Comparison of ENCODE assay signal across 30 cellular contexts in the genomic region with DNA sequence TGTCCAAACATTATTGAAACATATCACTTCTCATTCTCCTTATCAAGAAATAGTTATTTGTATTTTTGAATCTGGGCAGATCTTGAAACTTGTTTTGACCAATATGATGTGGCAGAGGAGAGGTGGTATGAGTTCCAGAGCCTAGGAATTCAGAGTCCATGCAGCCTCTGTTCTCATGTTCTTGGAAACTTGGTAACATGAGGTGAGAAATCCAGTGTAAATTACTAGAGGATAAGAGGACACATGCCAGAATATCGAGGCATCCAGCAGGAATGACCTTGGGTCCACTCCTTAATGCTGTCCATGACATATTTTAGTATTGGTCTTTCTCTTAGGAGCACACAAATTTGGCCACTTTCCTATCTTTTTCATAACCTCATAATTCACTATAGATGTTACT.
"Had no signal": no experiment of that assay in that cellular context is flagged by ENCODE, and none has a peak within 500 bp of the region (broad histone marks: within the 10 kb centered on the region; RNA-seq: fewer than 3 reads in every experiment).

No MANE protein-coding gene starts in this region.

- H3K36me3 ChIP-seq: left lung, lower lobe of right lung, neural progenitor cell, neutrophil, stomach, thyroid gland, transverse colon, upper lobe of left lung, vagina had no signal

- H2AFZ ChIP-seq: neural progenitor cell, parathyroid adenoma had no signal

- H3K9me3 ChIP-seq: neutrophil, psoas muscle, testis, thyroid gland, transverse colon, vagina had no signal

- H3K27ac ChIP-seq: left lung, lower lobe of right lung, neural progenitor cell, neutrophil, parathyroid adenoma, psoas muscle, skin epidermis, stomach, testis, thyroid gland, transverse colon, upper lobe of left lung, vagina had no signal

- H3K4me2 ChIP-seq: neural progenitor cell had no signal

- DNase-seq: hippocampal formation; kidney glomerular epithelial cell; left cardiac atrium; left lung; lower lobe of right lung; mammary epithelial cell; mesenchymal stem cell; naive B cell; natural killer cell; nephron progenitor cell; occipital lobe; psoas muscle; stimulated activated CD4-positive, alpha-beta T cell treated with anti-CD3 and anti-CD28 coated beads, Interleukin-12 subunit alpha, Interleukin-12 subunit beta, amount 100 ng/mL, for 4 hours; stimulated activated CD4-positive, alpha-beta T cell treated with anti-CD3 and anti-CD28 coated beads, Interleukin-15, amount 100 ng/mL, for 24 hours; stimulated activated CD4-positive, alpha-beta T cell treated with anti-CD3 and anti-CD28 coated beads, Interleukin-2, amount 100 ng/mL, for 24 hours; stimulated activated CD4-positive, alpha-beta T cell treated with anti-CD3 and anti-CD28 coated beads, Interleukin-4, amount 100 ng/mL, for 1 hour; stimulated activated naive B cell treated with anti-CD40 and anti-IgM and Interleukin-4, amounts not matched to agents 10 μg/mL and 1 μg/mL and 100 μg/mL, for 72 hours; stimulated activated naive CD8-positive, alpha-beta T cell treated with anti-CD3 and anti-CD28 coated beads, Interleukin-15, Interleukin-2, amounts not matched to agents 100 U/mL and 50 U/mL, for 24 hours; stomach; testis; thyroid gland; transverse colon; upper lobe of left lung had no signal

- H3K79me2 ChIP-seq: parathyroid adenoma had no signal

- H3K4me3 ChIP-seq: left lung, lower lobe of right lung, neural progenitor cell, psoas muscle, skin epidermis, stomach, testis, thyroid gland, transverse colon, upper lobe of left lung, vagina had no signal

- FAIRE-seq: keratinocyte had no signal

- H3K9ac ChIP-seq: neural progenitor cell, parathyroid adenoma had no signal

- H3K27me3 ChIP-seq: left lung, neural progenitor cell, neutrophil, stomach, testis, thyroid gland, transverse colon, upper lobe of left lung, vagina had no signal

- H3K4me1 ChIP-seq: left lung, lower lobe of right lung, neural progenitor cell, parathyroid adenoma, psoas muscle, stomach, testis, thyroid gland, transverse colon, upper lobe of left lung, vagina had no signal

- ATAC-seq: left cardiac atrium; left lung; lower lobe of right lung; natural killer cell; psoas muscle; sciatic nerve; stimulated activated naive B cell treated with anti-CD40 and anti-IgM and Interleukin-4, amounts not matched to agents 10 μg/mL and 1 μg/mL and 100 μg/mL, for 72 hours; stimulated activated naive CD8-positive, alpha-beta T cell treated with anti-CD3 and anti-CD28 coated beads, Interleukin-15, Interleukin-2, amounts not matched to agents 100 U/mL and 50 U/mL, for 24 hours had no signal
